10 cellular contexts compared by ENCODE assay signal in genomic region chr15:88604381-88604951, GRCh38. TPM values are rescaled to one million over a fixed set of nuclear protein-coding genes. Genes with fewer than 3 reads are reported as not detected.
A peak's percentile ranks its signal among the peaks of the same experiment; 100 is the strongest.
DNase-seq lines count a peak whose midpoint lies in the region; ATAC-seq and TF ChIP-seq lines count a peak whose summit lies in the region.
"Had no signal": no experiment of that assay in that cellular context is flagged by ENCODE, and none has a peak within 500 bp of the region (broad histone marks: within the 10 kb centered on the region; RNA-seq: fewer than 3 reads in every experiment).

No MANE protein-coding gene starts in this region.

- peaks cover 2% of the 10 kb centered on the region for H3K36me3 Mint-ChIP-seq in activated naive CD8-positive, alpha-beta T cell
- peaks cover 2% of the 10 kb centered on the region for H3K36me3 Mint-ChIP-seq in activated naive CD8-positive, alpha-beta T cell treated with anti-CD3 and anti-CD28 coated beads, Interleukin-2, amount 50 U/mL, for 24 hours (ENCODE audit: low read depth)
- peaks cover 4% of the 10 kb centered on the region for H3K36me3 Mint-ChIP-seq in T-helper 17 cell (ENCODE audit: low read depth)
- H3K36me3 Mint-ChIP-seq in endothelial cell (ENCODE audit: low read depth, unreplicated experiment) = peaks cover 4% of the 10 kb centered on the region

- DNase-seq in activated naive CD8-positive, alpha-beta T cell treated with anti-CD3 and anti-CD28 coated beads, Interleukin-2, amount 50 U/mL, for 24 hours = no peak
- DNase-seq in T-helper 17 cell = no peak
- no peak for DNase-seq in endothelial cell (ENCODE audit: low spot score)
- DNase-seq in GM19240 (ENCODE audit: insufficient read length, low spot score) = no peak

- no peak for TF ChIP-seq CTCF in endothelial cell (IDR thresholded peaks at IDR 0.05; ENCODE audit: unreplicated experiment)

- H3K4me1 ChIP-seq in subcutaneous abdominal adipose tissue (ENCODE audit: control insufficient read depth in 5 of 5, insufficient read depth in 5 of 5, low read length in 5 of 5) = peaks cover 3 to 51% (median 29%) of the 10 kb centered on the region in 5 donors
- H3K4me1 ChIP-seq: BLaER1 had no signal

- H3K4me1 Mint-ChIP-seq in activated naive CD8-positive, alpha-beta T cell (ENCODE audit: low read depth) = peaks cover 18% of the 10 kb centered on the region
- peaks cover 20% of the 10 kb centered on the region for H3K4me1 Mint-ChIP-seq in activated naive CD8-positive, alpha-beta T cell treated with anti-CD3 and anti-CD28 coated beads, Interleukin-2, amount 50 U/mL, for 24 hours
- peaks cover 11% of the 10 kb centered on the region for H3K4me1 Mint-ChIP-seq in T-helper 17 cell
- H3K4me1 Mint-ChIP-seq in endothelial cell (ENCODE audit: unreplicated experiment) = peaks cover 21% of the 10 kb centered on the region

- H3K27ac Mint-ChIP-seq in activated naive CD8-positive, alpha-beta T cell = no peak overlapping the region
- H3K27ac Mint-ChIP-seq in activated naive CD8-positive, alpha-beta T cell treated with anti-CD3 and anti-CD28 coated beads, Interleukin-2, amount 50 U/mL, for 24 hours = no peak overlapping the region
- H3K27ac Mint-ChIP-seq in T-helper 17 cell (no peak overlapping the region), endothelial cell (ENCODE audit: unreplicated experiment) (no peak overlapping the region)

- H3K27me3 Mint-ChIP-seq in activated naive CD8-positive, alpha-beta T cell = peaks cover 44% of the 10 kb centered on the region
- H3K27me3 Mint-ChIP-seq in activated naive CD8-positive, alpha-beta T cell treated with anti-CD3 and anti-CD28 coated beads, Interleukin-2, amount 50 U/mL, for 24 hours = peaks cover 64% of the 10 kb centered on the region
- peaks cover 67% of the 10 kb centered on the region for H3K27me3 Mint-ChIP-seq in T-helper 17 cell
- H3K27me3 Mint-ChIP-seq in endothelial cell (ENCODE audit: unreplicated experiment) = peaks cover 16% of the 10 kb centered on the region

- no peak for ATAC-seq in activated naive CD8-positive, alpha-beta T cell treated with anti-CD3 and anti-CD28 coated beads, Interleukin-2, amount 50 U/mL, for 24 hours
- ATAC-seq in T-helper 17 cell = no peak
- ATAC-seq in HG03521 (IDR thresholded peaks at IDR 0.05; ENCODE audit: unreplicated experiment) = no peak

- H3K36me3 ChIP-seq in subcutaneous abdominal adipose tissue (ENCODE audit: control insufficient read depth in 5 of 5, insufficient read depth in 5 of 5, low read length in 5 of 5) = peaks cover 0 to 8% (median 0%) of the 10 kb centered on the region in 5 donors
- H3K36me3 ChIP-seq: BLaER1, esophagus muscularis mucosa had no signal

- H3K27ac ChIP-seq in layer of hippocampus (ENCODE audit: low read depth, low read length) (peak overlapping the region; percentile 30), subcutaneous abdominal adipose tissue (ENCODE audit: low read depth, low read length) (no peak overlapping the region)
- H3K27ac ChIP-seq: BLaER1, esophagus muscularis mucosa had no signal

- no peaks in the 10 kb centered on the region for H3K9me3 Mint-ChIP-seq in activated naive CD8-positive, alpha-beta T cell (ENCODE audit: low read depth)
- H3K9me3 Mint-ChIP-seq in activated naive CD8-positive, alpha-beta T cell treated with anti-CD3 and anti-CD28 coated beads, Interleukin-2, amount 50 U/mL, for 24 hours = no peaks in the 10 kb centered on the region
- no peaks in the 10 kb centered on the region for H3K9me3 Mint-ChIP-seq in endothelial cell (ENCODE audit: unreplicated experiment)

- H3K27me3 ChIP-seq in layer of hippocampus (ENCODE audit: control insufficient read depth, insufficient read depth, low read length) = peaks cover 26% of the 10 kb centered on the region
- peaks cover 6 to 36% (median 30%) of the 10 kb centered on the region in 5 donors for H3K27me3 ChIP-seq in subcutaneous abdominal adipose tissue (ENCODE audit: control insufficient read depth in 5 of 5, insufficient read depth in 4 of 5, low read length in 5 of 5)

- peak overlapping the region in 1 of 5 donors; percentile 64 for H3K9ac ChIP-seq in subcutaneous abdominal adipose tissue (ENCODE audit: low read length in 5 of 5)
- H3K9ac ChIP-seq: BLaER1 had no signal

- no peaks in the 10 kb centered on the region for H3K9me3 ChIP-seq in T-helper 17 cell (ENCODE audit: control insufficient read depth, low read length, poor library complexity, severe bottlenecking)
- no peaks in the 10 kb centered on the region for H3K9me3 ChIP-seq in subcutaneous abdominal adipose tissue (ENCODE audit: control insufficient read depth in 5 of 5, low read length in 5 of 5)
- H3K9me3 ChIP-seq: esophagus muscularis mucosa had no signal

- H3K4me3 Mint-ChIP-seq in activated naive CD8-positive, alpha-beta T cell = peak overlapping the region; percentile 58
- H3K4me3 Mint-ChIP-seq in activated naive CD8-positive, alpha-beta T cell treated with anti-CD3 and anti-CD28 coated beads, Interleukin-2, amount 50 U/mL, for 24 hours = no peak overlapping the region
- peak overlapping the region; percentile 28 for H3K4me3 Mint-ChIP-seq in T-helper 17 cell
- H3K4me3 Mint-ChIP-seq in endothelial cell (ENCODE audit: unreplicated experiment) = no peak overlapping the region

- peak overlapping the region; percentile 34 to 77 (median 59) for H3K4me3 ChIP-seq in subcutaneous abdominal adipose tissue (ENCODE audit: low read depth in 1 of 5, low read length in 5 of 5)
- H3K4me3 ChIP-seq: BLaER1 had no signal

RNA-seq across cellular contexts. Expression of gene AEN, which starts 16.7 kb away (rescaled TPM):
- total RNA-seq in T-helper 17 cell = 10 to 100 TPM; 32.2 to 41.0 TPM
- total RNA-seq in endothelial cell (ENCODE audit: unreplicated experiment) = 31.5 TPM

RNA-seq across cellular contexts. Expression of gene ISG20, which starts 34.4 kb away (rescaled TPM):
- total RNA-seq in T-helper 17 cell = 100 to 1,000 TPM; 124 to 141 TPM
- total RNA-seq in endothelial cell (ENCODE audit: unreplicated experiment) = 6.6 TPM

RNA-seq across cellular contexts. Expression of gene DET1, which starts 58.0 kb away (rescaled TPM):
- 1 to 10 TPM; 1.9 to 3.6 TPM for total RNA-seq in T-helper 17 cell
- 4.4 TPM for total RNA-seq in endothelial cell (ENCODE audit: unreplicated experiment)

Comparison
In these comparisons a context has a peak if more than half of its experiments do, and no peak if none do; other contexts are left out.
1. H3K4me3 Mint-ChIP-seq: peak in activated naive CD8-positive, alpha-beta T cell (single experiment) and T-helper 17 cell (single experiment); none in activated naive CD8-positive, alpha-beta T cell treated with anti-CD3 and anti-CD28 coated beads, Interleukin-2, amount 50 U/mL, for 24 hours (single experiment) and endothelial cell (single experiment).
2. RNA of gene ISG20, which starts 34.4 kb away (total RNA-seq): 124 to 141 TPM in T-helper 17 cell; 6.6 TPM in endothelial cell (single experiment); every median in the first group is over 10 times any median in the second.